ENCODE assay signal across 8 cellular contexts in the genomic region with DNA sequence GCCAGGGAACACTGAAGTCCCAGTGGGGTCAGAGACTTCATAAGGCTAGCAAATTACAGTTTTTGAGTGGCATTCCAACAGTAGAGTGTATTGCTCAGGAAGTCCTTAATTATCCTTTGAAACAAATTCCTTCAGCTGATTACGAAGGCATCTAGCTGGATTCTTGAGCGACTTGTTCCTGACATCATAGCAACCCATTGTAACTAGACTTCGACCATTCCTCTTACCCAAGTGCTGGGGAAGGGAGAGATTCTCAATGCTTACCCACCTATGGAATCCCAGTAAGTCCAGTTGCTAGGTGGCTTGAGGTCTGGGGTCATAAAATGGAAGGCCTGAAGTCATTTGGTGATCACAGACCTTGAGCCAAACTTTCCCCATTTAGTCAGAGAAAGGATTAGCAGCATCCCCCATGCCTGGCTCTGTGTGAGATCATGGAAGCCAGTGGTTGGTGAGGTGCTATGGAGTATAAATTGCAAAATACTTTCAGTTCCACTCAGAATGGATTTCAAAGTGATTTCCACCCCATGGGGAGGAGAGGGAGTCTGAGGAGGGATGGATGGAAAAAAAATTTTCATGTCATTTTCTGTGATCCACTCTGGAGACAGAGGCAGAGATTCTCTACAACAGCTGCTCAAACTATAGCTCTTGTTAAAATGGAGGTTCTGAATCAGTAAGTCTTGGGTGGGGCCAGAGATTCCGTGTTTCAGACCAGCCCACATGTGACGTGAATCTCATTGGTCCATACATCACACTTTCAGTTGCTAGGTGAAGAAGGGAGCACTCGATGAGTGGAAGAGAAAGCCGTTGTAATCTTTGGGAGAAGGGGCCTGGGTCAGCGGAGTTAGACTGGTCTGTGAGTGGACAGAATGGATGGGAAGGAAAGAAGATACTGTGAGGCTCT. TPM values are rescaled to one million over a fixed set of nuclear protein-coding genes. Genes with fewer than 3 reads are reported as not detected.
DNase-seq lines count a peak whose midpoint lies in the region; ATAC-seq, FAIRE-seq and TF ChIP-seq lines count a peak whose summit lies in the region.

No MANE protein-coding gene starts in this region.

- no TSS peak for BruUV-seq in HepG2 (replicated peaks; lab: Mats Ljungman, UMichigan)

- peak; percentile 25 for TF ChIP-seq POLR2A in GM18951 (IDR thresholded peaks at IDR 0.05; ENCODE audit: extremely low read depth, insufficient read depth, insufficient read length)
- no peak for TF ChIP-seq POLR2A in HepG2 (IDR thresholded peaks at IDR 0.05; ENCODE audit: insufficient read depth in 1 of 2, low read depth in 2 of 2, low read length in 2 of 2)

- TF ChIP-seq CTCF in HepG2 (CRISPR knock-in tag; IDR thresholded peaks at IDR 0.05) (no peak), osteoblast (IDR thresholded peaks at IDR 0.05; ENCODE audit: extremely low read depth, low read depth, low read length) (no peak)

- DNase-seq in CD8-positive, alpha-beta memory T cell, result peak in 1 of 5 donors; percentile 5
- peak; percentile 35 for DNase-seq in amniotic epithelial cell (ENCODE audit: low read depth)
- no peak for DNase-seq in KBM-7
- DNase-seq in posterior vena cava (ENCODE audit: low spot score), result no peak
- no peak for DNase-seq in HepG2 (ENCODE audit: low spot score)
- DNase-seq in osteoblast (ENCODE audit: insufficient read length, low spot score, missing footprints), result no peak

- no peaks in the 10 kb centered on the region for H3K27me3 Mint-ChIP-seq in CD8-positive, alpha-beta memory T cell

- no peak overlapping the region for H3K4me3 ChIP-seq in CD8-positive, alpha-beta memory T cell (ENCODE audit: low read length)
- H3K4me3 ChIP-seq in HepG2 (replicated peaks in 1 of 3; ENCODE audit: insufficient read depth in 1 of 3, low read depth in 2 of 3, low read length in 3 of 3), result no peak overlapping the region
- no peak overlapping the region for H3K4me3 ChIP-seq in osteoblast (ENCODE audit: insufficient read depth, low read length)

- H3K27ac ChIP-seq in CD8-positive, alpha-beta memory T cell (ENCODE audit: low read depth, low read length), result no peak overlapping the region
- H3K27ac ChIP-seq in HepG2 (ENCODE audit: extremely low read length, insufficient read depth, low read length) (no peak overlapping the region), osteoblast (ENCODE audit: low read depth, low read length) (no peak overlapping the region)

- no peaks in the 10 kb centered on the region for H3K9me3 Mint-ChIP-seq in CD8-positive, alpha-beta memory T cell

- no peak overlapping the region for H3K9ac ChIP-seq in HepG2 (ENCODE audit: insufficient read depth, low read depth, low read length)

- peaks cover 15 to 20% (median 16%) of the 10 kb centered on the region in 3 donors for H3K4me1 Mint-ChIP-seq in CD8-positive, alpha-beta memory T cell

- no peaks in the 10 kb centered on the region for H3K36me3 Mint-ChIP-seq in CD8-positive, alpha-beta memory T cell

- CTCF ChIA-PET in CD8-positive, alpha-beta memory T cell (lab: Charles Lee), result interaction anchor here (0.8 to 2.2 kb wide), 8 partner anchors 8 to 579 kb away, joined by 3 to 10 read pairs (median 4); no protein-coding TSS in a partner anchor
- CTCF ChIA-PET in HepG2 (lab: Yijun Ruan, JAX; ENCODE audit: low intra/inter-chr PET ratio, low total read pairs), result interaction anchor here (1.5 kb wide), 1 partner anchor 199 kb away, joined by 4 read pairs; no protein-coding TSS in a partner anchor

- in situ Hi-C loops in GM18951 (cut with MboI; ENCODE audit: low sequenced_read_pairs, unreplicated experiment), result loop anchor here (10.0 kb wide), 1 partner anchor 154 kb away; no protein-coding TSS in a partner anchor
- in situ Hi-C loops in KBM-7 (cut with MboI; ENCODE audit: low pct_unique_long_range_greater_than_20kb, low sequenced_read_pairs), result loop anchor here (10.0 kb wide), 1 partner anchor 164 kb away; no protein-coding TSS in a partner anchor
- in situ Hi-C loops in HepG2 (cut with HindIII; ENCODE audit: extremely low pct_ligation_motif_present, low pct_unique_long_range_greater_than_20kb), result loop anchor here (10.0 kb wide), 2 partner anchors 154 to 254 kb away; no protein-coding TSS in a partner anchor

- no peak overlapping the region for H2AFZ ChIP-seq in HepG2 (ENCODE audit: low read length)
- H2AFZ ChIP-seq in osteoblast (ENCODE audit: low read length), result no peak overlapping the region

- TF ChIP-seq EP300 in HepG2 (IDR thresholded peaks at IDR 0.05; ENCODE audit: low read depth in 2 of 2, low read length in 2 of 2) (no peak), HepG2 (CRISPR knock-in tag; IDR thresholded peaks at IDR 0.05; ENCODE audit: borderline replicate concordance) (no peak)

- H3K4me3 Mint-ChIP-seq in CD8-positive, alpha-beta memory T cell, result peak overlapping the region in 6 of 7 donors; percentile 11 to 63 (median 44)

- ATAC-seq in HG03442 (IDR thresholded peaks at IDR 0.05; ENCODE audit: unreplicated experiment), result peak; percentile 35
- ATAC-seq in HepG2, result no peak

- H3K79me2 ChIP-seq in HepG2 (ENCODE audit: insufficient read depth, low read length) (no peaks in the 10 kb centered on the region), osteoblast (ENCODE audit: insufficient read depth, low read length) (no peaks in the 10 kb centered on the region)

- POLR2A ChIA-PET in CD8-positive, alpha-beta memory T cell (lab: Charles Lee), result no interaction called here
- POLR2A ChIA-PET in HepG2 (lab: Yijun Ruan, JAX), result no interaction called here

- H3K36me3 ChIP-seq in CD8-positive, alpha-beta memory T cell (ENCODE audit: insufficient read depth, low read length), result no peaks in the 10 kb centered on the region
- no peaks in the 10 kb centered on the region for H3K36me3 ChIP-seq in HepG2 (replicated peaks in 1 of 2; ENCODE audit: control insufficient read depth in 1 of 2, insufficient read depth in 2 of 2, low read length in 2 of 2)
- no peaks in the 10 kb centered on the region for H3K36me3 ChIP-seq in osteoblast (ENCODE audit: insufficient read depth, low read length)

- H3K27ac Mint-ChIP-seq in CD8-positive, alpha-beta memory T cell, result peak overlapping the region in 2 of 8 donors; percentile 0 to 3

- no peak for TF ChIP-seq RAD21 in HepG2 (CRISPR knock-in tag; IDR thresholded peaks at IDR 0.05)

- H3K4me2 ChIP-seq in HepG2 (ENCODE audit: low read depth, low read length), result no peak overlapping the region
- H3K4me2 ChIP-seq in osteoblast (ENCODE audit: insufficient read depth, low read length), result no peak overlapping the region

- no peaks in the 10 kb centered on the region for H3K9me3 ChIP-seq in CD8-positive, alpha-beta memory T cell (ENCODE audit: low read length)
- H3K9me3 ChIP-seq in HepG2 (ENCODE audit: low read length), result no peaks in the 10 kb centered on the region
- no peaks in the 10 kb centered on the region for H3K9me3 ChIP-seq in osteoblast (ENCODE audit: low read depth, low read length)

- H3K4me1 ChIP-seq in CD8-positive, alpha-beta memory T cell (ENCODE audit: insufficient read depth, low read length), result peaks cover 5% of the 10 kb centered on the region
- H3K4me1 ChIP-seq in HepG2 (ENCODE audit: insufficient read depth, low read length) (no peaks in the 10 kb centered on the region), osteoblast (ENCODE audit: insufficient read depth, low read length) (no peaks in the 10 kb centered on the region)

- intact Hi-C loops in posterior vena cava (cut with DNase I), result no loop called here
- intact Hi-C loops in HepG2 (cut with micrococcal nuclease; ENCODE audit: unreplicated experiment), result loop anchor here (1.0 to 2.0 kb wide), 3 partner anchors 158 to 256 kb away; no protein-coding TSS in a partner anchor

- H4K20me1 ChIP-seq in HepG2 (ENCODE audit: insufficient read depth, low read length) (no peaks in the 10 kb centered on the region), osteoblast (ENCODE audit: insufficient read depth, low read length) (no peaks in the 10 kb centered on the region)

- 4% methylated on average over 8 of the region's 8 CpGs for WGBS in HepG2 (ENCODE audit: low lambda C conversion rate)

- no peak for FAIRE-seq in HepG2 (lab: Jason Lieb, UNC)

- no peaks in the 10 kb centered on the region for H3K27me3 ChIP-seq in CD8-positive, alpha-beta memory T cell (ENCODE audit: insufficient read depth, low read length, poor library complexity, severe bottlenecking)
- H3K27me3 ChIP-seq in HepG2 (ENCODE audit: control insufficient read depth in 1 of 2, insufficient read depth in 2 of 2, low read length in 2 of 2) (no peaks in the 10 kb centered on the region), osteoblast (ENCODE audit: insufficient read depth, low read length) (peaks cover 8% of the 10 kb centered on the region)

TF ChIP-seq in HepG2, 621 proteins besides CTCF, POLR2A, EP300 and RAD21 (continues in another document):
- TF ChIP-seq ZNF703 (CRISPR knock-in tag; IDR thresholded peaks at IDR 0.05; ENCODE audit: borderline replicate concordance), result no peak
- no peak for TF ChIP-seq HCFC1 (IDR thresholded peaks at IDR 0.05; ENCODE audit: low read depth, low read length)

RNA-seq across cellular contexts. Expression of gene CD86, which starts 45.7 kb away (rescaled TPM):
- total RNA-seq in CD8-positive, alpha-beta memory T cell, result 1 to 10 TPM in 1 of 2 experiments, under 1 TPM in 1; 0.95 to 1.2 TPM
- polyA plus RNA-seq in CD8-positive, alpha-beta memory T cell, result not detected
- 1 to 10 TPM; 5.0 to 9.7 TPM for total RNA-seq in posterior vena cava
- total RNA-seq in HepG2 (2016; rRNA removed; fragmentation: Illumina TruSeq; extraction: Trizol), result not detected in 2 replicates
- total RNA-seq in HepG2 (2016; cell fraction: cytosol; rRNA removed; fragmentation: Illumina TruSeq; extraction: Trizol; ENCODE audit: low read depth), result not detected in 2 replicates
- total RNA-seq in HepG2 (2016; cell fraction: insoluble cytoplasmic fraction; rRNA removed; fragmentation: Illumina TruSeq; extraction: Trizol), result not detected in 2 replicates
- not detected in 2 replicates for total RNA-seq in HepG2 (2016; cell fraction: membrane; rRNA removed; fragmentation: Illumina TruSeq; extraction: Trizol)
- total RNA-seq in HepG2 (2016; cell fraction: nucleus; rRNA removed; fragmentation: Illumina TruSeq; extraction: Trizol), result not detected in 2 replicates
- polyA plus RNA-seq in HepG2 (2011; rRNA removed), result not detected in 2 replicates
- polyA plus RNA-seq in HepG2 (2011; cell fraction: cytosol; rRNA removed), result not detected in 2 replicates
- not detected in 2 replicates for polyA plus RNA-seq in HepG2 (2011; cell fraction: nucleus; rRNA removed)
- not detected in 2 replicates for polyA plus RNA-seq in HepG2 (2012)
- not detected in 2 replicates for polyA plus RNA-seq in HepG2 (2016; cell fraction: cytosol; fragmentation: Illumina TruSeq; extraction: Trizol; ENCODE audit: low read depth)
- not detected in 2 replicates for polyA plus RNA-seq in HepG2 (2016; cell fraction: insoluble cytoplasmic fraction; fragmentation: Illumina TruSeq; extraction: Trizol; ENCODE audit: low read depth)
- polyA plus RNA-seq in HepG2 (2016; cell fraction: membrane; fragmentation: Illumina TruSeq; extraction: Trizol; ENCODE audit: low read depth), result not detected in 2 replicates
- not detected in 2 replicates for polyA plus RNA-seq in HepG2 (2016; cell fraction: nucleus; fragmentation: Illumina TruSeq; extraction: Trizol; ENCODE audit: insufficient read depth, low read depth)
- polyA minus RNA-seq in HepG2 (2011; rRNA and poly(A)+ RNA removed; ENCODE audit: low replicate concordance), result not detected in 2 replicates
- not detected in 2 replicates for polyA minus RNA-seq in HepG2 (2011; cell fraction: cytosol; rRNA and poly(A)+ RNA removed)
- not detected in 2 replicates for polyA minus RNA-seq in HepG2 (2011; cell fraction: nucleus; rRNA and poly(A)+ RNA removed)
- 0.29 TPM in 1 of 2 replicates, not detected in the other for total RNA-seq in osteoblast
